In the genomic region with DNA sequence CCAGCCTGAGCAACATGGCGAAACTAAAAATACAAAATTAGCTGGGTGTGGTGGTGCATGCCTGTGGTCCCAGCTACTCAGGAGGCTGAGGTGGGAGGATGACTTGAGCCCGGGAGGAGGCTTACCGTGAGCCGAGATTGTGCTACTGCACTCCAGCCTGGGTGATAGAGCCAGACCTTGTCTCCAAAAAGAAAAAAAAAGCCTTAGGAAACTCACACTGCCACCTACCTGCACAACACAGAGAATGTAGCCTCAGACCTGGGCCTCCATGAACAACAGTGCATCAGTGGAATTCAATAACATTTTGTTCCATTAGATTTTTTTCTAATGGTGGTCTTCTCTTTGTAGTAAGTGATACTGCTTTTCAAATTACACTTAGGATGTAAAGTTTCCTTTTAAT, we compare ENCODE assay signal across 13 cellular contexts.
DNase-seq lines count a peak whose midpoint lies in the region; ATAC-seq and TF ChIP-seq lines count a peak whose summit lies in the region.
"Had no signal": no experiment of that assay in that cellular context is flagged by ENCODE, and none has a peak within 500 bp of the region (broad histone marks: within the 10 kb centered on the region; RNA-seq: fewer than 3 reads in every experiment).

No MANE protein-coding gene starts in this region.

- H3K36me3 ChIP-seq in PC-3 (ENCODE audit: low read depth, low read length) (no peaks in the 10 kb centered on the region; the same call in 1 of the 2 replicates), endodermal cell (ENCODE audit: control insufficient read depth, insufficient read depth, low read length) (no peaks in the 10 kb centered on the region)

- no peak overlapping the region for H3K27ac Mint-ChIP-seq in endodermal cell
- no peak overlapping the region for H3K27ac Mint-ChIP-seq in progenitor cell of endocrine pancreas
- H3K27ac Mint-ChIP-seq: activated naive CD8-positive, alpha-beta T cell treated with anti-CD3 and anti-CD28 coated beads, Interleukin-2, amount 10 ng/mL, durations not matched to agents 7 days and 5 days; mesothelial cell of epicardium had no signal

- H2AFZ ChIP-seq in PC-3 (ENCODE audit: low read length), result no peak overlapping the region

- H3K9ac ChIP-seq in PC-3 (ENCODE audit: low read length) (no peak overlapping the region), endodermal cell (ENCODE audit: extremely low read depth, low read length, poor library complexity, severe bottlenecking) (no peak overlapping the region)

- CTCF ChIA-PET in PC-3 (lab: Charles Lee), result interaction anchor here (1.0 kb wide), 1 partner anchor 152 kb away, joined by 5 read pairs; no protein-coding TSS in a partner anchor

- no peaks in the 10 kb centered on the region for H4K20me1 ChIP-seq in PC-3 (ENCODE audit: low read length)

- TF ChIP-seq CTCF in PC-3 (conservative IDR thresholded peaks at IDR 0.05; ENCODE audit: low read depth, low read length), result peak; percentile 53
- peak; percentile 68 for TF ChIP-seq CTCF in endodermal cell (conservative IDR thresholded peaks at IDR 0.05)
- TF ChIP-seq CTCF in progenitor cell of endocrine pancreas (IDR thresholded peaks at IDR 0.05; ENCODE audit: unreplicated experiment), result peak; percentile 51

- H3K27me3 Mint-ChIP-seq in endodermal cell (ENCODE audit: insufficient read depth), result no peaks in the 10 kb centered on the region
- H3K27me3 Mint-ChIP-seq in progenitor cell of endocrine pancreas, result no peaks in the 10 kb centered on the region

- ATAC-seq in PC-3 (peak; percentile 75), HG03196 (IDR thresholded peaks at IDR 0.05; ENCODE audit: unreplicated experiment) (no peak)

- intact Hi-C loops in PC-3 (cut with micrococcal nuclease), result loop anchor here (1.0 kb wide), 1 partner anchor 153 kb away; no protein-coding TSS in a partner anchor

- H3K27me3 ChIP-seq in PC-3 (ENCODE audit: low read length), result no peaks in the 10 kb centered on the region
- no peaks in the 10 kb centered on the region for H3K27me3 ChIP-seq in endodermal cell (ENCODE audit: control insufficient read depth, insufficient read depth, low read length, poor library complexity, severe bottlenecking)

- no peak overlapping the region for H3K27ac ChIP-seq in PC-3 (ENCODE audit: low read length)
- no peak overlapping the region for H3K27ac ChIP-seq in endodermal cell (ENCODE audit: low read depth, low read length)

- H3K4me1 Mint-ChIP-seq in endodermal cell (no peaks in the 10 kb centered on the region), progenitor cell of endocrine pancreas (ENCODE audit: low read depth) (peaks cover 13% of the 10 kb centered on the region)
- H3K4me1 Mint-ChIP-seq: activated naive CD8-positive, alpha-beta T cell treated with anti-CD3 and anti-CD28 coated beads, Interleukin-2, amount 10 ng/mL, durations not matched to agents 7 days and 5 days had no signal

- no peak overlapping the region for H3K4me3 ChIP-seq in PC-3 (ENCODE audit: low read length)
- H3K4me3 ChIP-seq in endodermal cell (ENCODE audit: low read length), result no peak overlapping the region

- H3F3A ChIP-seq in PC-3 (ENCODE audit: low read length, unreplicated experiment), result no peaks in the 10 kb centered on the region

- 75% methylated on average over 2 to 4 of the region's 4 CpGs for WGBS in endodermal cell (ENCODE audit: insufficient coverage in 1 of 2, insufficient read length in 1 of 2), 2 experiments

- H3K36me3 Mint-ChIP-seq in endodermal cell (ENCODE audit: low read depth) (peaks cover 3% of the 10 kb centered on the region), progenitor cell of endocrine pancreas (ENCODE audit: insufficient read depth) (peaks cover 27% of the 10 kb centered on the region)
- H3K36me3 Mint-ChIP-seq: activated naive CD8-positive, alpha-beta T cell treated with anti-CD3 and anti-CD28 coated beads, Interleukin-2, amount 10 ng/mL, durations not matched to agents 7 days and 5 days had no signal

- no TSS peak for BruUV-seq in PC-3 (replicated peaks; lab: Mats Ljungman, UMichigan)

- POLR2A ChIA-PET in PC-3 (lab: Charles Lee; ENCODE audit: unreplicated experiment), result no interaction called here

- DNase-seq in NCI-H146 (lab: John Stamatoyannopoulos, UW) (peak; percentile 2), NCI-H146 treated with DMSO at 0.1 percent for 48 hours (lab: John Stamatoyannopoulos, UW; ENCODE audit: unreplicated experiment) (no peak), PC-3 (peak; percentile 34), endodermal cell (peak; percentile 56), progenitor cell of endocrine pancreas (ENCODE audit: low spot score, unreplicated experiment) (no peak), NCI-H748 treated with DMSO at 0.1 percent for 48 hours (lab: John Stamatoyannopoulos, UW) (no peak), NCI-H2081 treated with DMSO at 0.1 percent for 48 hours (lab: John Stamatoyannopoulos, UW) (no peak)
- DNase-seq: activated naive CD8-positive, alpha-beta T cell treated with anti-CD3 and anti-CD28 coated beads, Interleukin-2, amount 10 ng/mL, durations not matched to agents 7 days and 5 days; hypothalamus; NCI-H1105; T-helper 9 cell had no signal

- H3K9me3 ChIP-seq in PC-3 (ENCODE audit: low read length) (no peaks in the 10 kb centered on the region), endodermal cell (ENCODE audit: control insufficient read depth, low read length) (no peaks in the 10 kb centered on the region)

- no peaks in the 10 kb centered on the region for H3K79me2 ChIP-seq in PC-3 (ENCODE audit: low read length)

- H3K4me2 ChIP-seq in PC-3 (ENCODE audit: low read length), result no peak overlapping the region

- H3K9me3 Mint-ChIP-seq in endodermal cell (no peaks in the 10 kb centered on the region), progenitor cell of endocrine pancreas (ENCODE audit: low read depth) (no peaks in the 10 kb centered on the region)
- H3K9me3 Mint-ChIP-seq: activated naive CD8-positive, alpha-beta T cell treated with anti-CD3 and anti-CD28 coated beads, Interleukin-2, amount 10 ng/mL, durations not matched to agents 7 days and 5 days; mesothelial cell of epicardium had no signal

- H3K4me1 ChIP-seq in PC-3 (ENCODE audit: insufficient read depth, low read length) (no peaks in the 10 kb centered on the region), endodermal cell (ENCODE audit: control insufficient read depth, insufficient read depth, low read length) (no peaks in the 10 kb centered on the region)

- no peaks in the 10 kb centered on the region for H3K9me2 ChIP-seq in PC-3 (replicated peaks; ENCODE audit: low read length)

- H3K4me3 Mint-ChIP-seq in endodermal cell (no peak overlapping the region), progenitor cell of endocrine pancreas (ENCODE audit: low read depth) (no peak overlapping the region)
- H3K4me3 Mint-ChIP-seq: activated naive CD8-positive, alpha-beta T cell treated with anti-CD3 and anti-CD28 coated beads, Interleukin-2, amount 10 ng/mL, durations not matched to agents 7 days and 5 days; mesothelial cell of epicardium had no signal

Comparison
In these comparisons a context has a peak if more than half of its experiments do, and no peak if none do; other contexts are left out.
1. DNase-seq: peak in NCI-H146 (single experiment), PC-3 (single experiment) and endodermal cell (single experiment); none in NCI-H146 treated with DMSO at 0.1 percent for 48 hours (single experiment), progenitor cell of endocrine pancreas (single experiment), NCI-H748 treated with DMSO at 0.1 percent for 48 hours (single experiment) and NCI-H2081 treated with DMSO at 0.1 percent for 48 hours (single experiment).
2. Peak in every context shown above with its lines, with median percentiles within 50 percentile points of each other: CTCF ChIP-seq.